17 cellular contexts compared by ENCODE assay signal in the genomic region with DNA sequence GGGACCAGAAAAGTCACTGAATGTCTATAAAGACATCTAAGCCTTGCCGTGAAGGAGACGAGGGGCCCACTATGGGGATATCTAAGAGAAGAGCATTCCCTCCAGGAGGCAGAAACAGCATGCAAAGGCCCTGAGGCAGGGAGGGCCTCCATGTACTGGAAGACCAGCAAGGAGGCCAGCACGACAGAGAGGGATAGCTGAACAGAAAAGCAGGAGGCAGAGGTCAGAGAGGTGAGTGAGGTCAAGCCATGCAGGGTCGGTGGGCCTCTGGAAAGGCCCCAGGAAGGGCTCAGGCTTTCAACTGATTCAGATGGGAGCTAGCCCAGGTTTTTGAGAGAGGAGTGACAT. TPM values are rescaled to one million over a fixed set of nuclear protein-coding genes. Genes with fewer than 3 reads are reported as not detected.
A peak's percentile ranks its signal among the peaks of the same experiment; 100 is the strongest.
DNase-seq lines count a peak whose midpoint lies in the region; ATAC-seq and TF ChIP-seq lines count a peak whose summit lies in the region.
"Had no signal": no experiment of that assay in that cellular context is flagged by ENCODE, and none has a peak within 500 bp of the region (broad histone marks: within the 10 kb centered on the region; RNA-seq: fewer than 3 reads in every experiment).

No MANE protein-coding gene starts in this region.

- intact Hi-C loops in natural killer cell (cut with micrococcal nuclease): no loop called here
- intact Hi-C loops in activated CD8-positive, alpha-beta T cell treated with anti-CD3 and anti-CD28 coated beads for 36 hours (cut with micrococcal nuclease): no loop called here
- intact Hi-C loops in upper lobe of right lung (cut with DNase I): no loop called here

- H3K4me1 ChIP-seq in effector memory CD4-positive, alpha-beta T cell (ENCODE audit: control insufficient read depth, insufficient read depth, low read length, poor library complexity, severe bottlenecking): peaks cover 37% of the 10 kb centered on the region
- H3K4me1 ChIP-seq in upper lobe of right lung: peaks cover 7% of the 10 kb centered on the region
- H3K4me1 ChIP-seq: colonic mucosa had no signal

- no peak overlapping the region for H3K4me3 ChIP-seq in effector memory CD4-positive, alpha-beta T cell (ENCODE audit: insufficient read depth, low read depth, low read length, poor library complexity, severe bottlenecking)
- no peak overlapping the region for H3K4me3 ChIP-seq in upper lobe of right lung
- H3K4me3 ChIP-seq: colonic mucosa, hepatocyte had no signal

- H3K36me3 Mint-ChIP-seq in natural killer cell treated with Interleukin-12 subunit alpha and Interleukin-12 subunit beta and Interleukin-15 and Interleukin-18, amount 100 ng/mL, for 72 hours: no peaks in the 10 kb centered on the region
- no peaks in the 10 kb centered on the region for H3K36me3 Mint-ChIP-seq in natural killer cell
- peaks cover 67% of the 10 kb centered on the region for H3K36me3 Mint-ChIP-seq in activated CD8-positive, alpha-beta T cell treated with anti-CD3 and anti-CD28 coated beads for 36 hours (ENCODE audit: low read depth)
- H3K36me3 Mint-ChIP-seq: brain had no signal

- no peaks in the 10 kb centered on the region for H3K9me3 Mint-ChIP-seq in natural killer cell treated with Interleukin-12 subunit alpha and Interleukin-12 subunit beta and Interleukin-15 and Interleukin-18, amount 100 ng/mL, for 72 hours
- no peaks in the 10 kb centered on the region for H3K9me3 Mint-ChIP-seq in natural killer cell
- peaks cover 3% of the 10 kb centered on the region for H3K9me3 Mint-ChIP-seq in activated CD8-positive, alpha-beta T cell treated with anti-CD3 and anti-CD28 coated beads for 36 hours
- H3K9me3 Mint-ChIP-seq: H9 had no signal

- DNase-seq in natural killer cell treated with Interleukin-12 subunit alpha and Interleukin-12 subunit beta and Interleukin-15 and Interleukin-18, amount 100 ng/mL, for 72 hours (ENCODE audit: low spot score): peak; percentile 23
- DNase-seq in natural killer cell: no peak
- no peak for DNase-seq in activated CD8-positive, alpha-beta T cell treated with anti-CD3 and anti-CD28 coated beads for 36 hours
- no peak for DNase-seq in effector memory CD4-positive, alpha-beta T cell
- no peak for DNase-seq in epidermal melanocyte (ENCODE audit: insufficient read length, low spot score)
- no peak for DNase-seq in upper lobe of right lung
- DNase-seq: Caco-2; colonic mucosa; KG1; NCI-H187; SHP77; stimulated activated CD4-positive, alpha-beta T cell treated with anti-CD3 and anti-CD28 coated beads, Interleukin-4, amount 100 ng/mL, for 1 hour; WERI-Rb-1 had no signal

- ATAC-seq in natural killer cell treated with Interleukin-12 subunit alpha and Interleukin-12 subunit beta and Interleukin-15 and Interleukin-18, amount 100 ng/mL, for 72 hours: no peak
- no peak for ATAC-seq in natural killer cell
- peak; percentile 8 for ATAC-seq in activated CD8-positive, alpha-beta T cell treated with anti-CD3 and anti-CD28 coated beads for 36 hours
- ATAC-seq in GM21381 (IDR thresholded peaks at IDR 0.05; ENCODE audit: unreplicated experiment): no peak
- ATAC-seq in upper lobe of right lung: no peak

- peaks cover 14 to 20% of the 10 kb centered on the region in 2 donors for H3K4me1 Mint-ChIP-seq in natural killer cell treated with Interleukin-12 subunit alpha and Interleukin-12 subunit beta and Interleukin-15 and Interleukin-18, amount 100 ng/mL, for 72 hours (ENCODE audit: low read depth in 2 of 2)
- H3K4me1 Mint-ChIP-seq in natural killer cell: peaks cover 3 to 12% of the 10 kb centered on the region in 2 donors
- H3K4me1 Mint-ChIP-seq in activated CD8-positive, alpha-beta T cell treated with anti-CD3 and anti-CD28 coated beads for 36 hours (ENCODE audit: low read depth): peaks cover 72% of the 10 kb centered on the region

- no peaks in the 10 kb centered on the region for H3K27me3 ChIP-seq in effector memory CD4-positive, alpha-beta T cell (replicated peaks; ENCODE audit: control insufficient read depth, insufficient read depth, low read length, poor library complexity, severe bottlenecking)
- no peaks in the 10 kb centered on the region for H3K27me3 ChIP-seq in upper lobe of right lung
- H3K27me3 ChIP-seq: colonic mucosa had no signal

- H3K36me3 ChIP-seq in effector memory CD4-positive, alpha-beta T cell (ENCODE audit: control insufficient read depth, insufficient read depth, low read length): peaks cover 3% of the 10 kb centered on the region
- no peaks in the 10 kb centered on the region for H3K36me3 ChIP-seq in upper lobe of right lung
- H3K36me3 ChIP-seq: colonic mucosa, WERI-Rb-1 had no signal

- POLR2A ChIA-PET in activated CD8-positive, alpha-beta T cell treated with anti-CD3 and anti-CD28 coated beads for 36 hours (lab: Charles Lee): interaction anchor here (1.7 to 3.0 kb wide), 4 partner anchors 13 to 94 kb away, joined by 5 to 14 read pairs (median 11); a partner anchor contains a TSS

- H3K4me3 Mint-ChIP-seq in natural killer cell treated with Interleukin-12 subunit alpha and Interleukin-12 subunit beta and Interleukin-15 and Interleukin-18, amount 100 ng/mL, for 72 hours: no peak overlapping the region
- no peak overlapping the region for H3K4me3 Mint-ChIP-seq in natural killer cell
- peak overlapping the region; percentile 37 for H3K4me3 Mint-ChIP-seq in activated CD8-positive, alpha-beta T cell treated with anti-CD3 and anti-CD28 coated beads for 36 hours
- H3K4me3 Mint-ChIP-seq: brain, H9 had no signal

- H3K27ac ChIP-seq in effector memory CD4-positive, alpha-beta T cell (ENCODE audit: insufficient read depth, low read length, poor library complexity, severe bottlenecking): peak overlapping the region; percentile 34
- H3K27ac ChIP-seq in upper lobe of right lung: no peak overlapping the region
- H3K27ac ChIP-seq: colonic mucosa, hepatocyte, WERI-Rb-1 had no signal

- CTCF ChIA-PET in activated CD8-positive, alpha-beta T cell treated with anti-CD3 and anti-CD28 coated beads for 36 hours (lab: Charles Lee): interaction anchor here (1.0 to 4.2 kb wide), 4 partner anchors 14 to 134 kb away, joined by 4 to 33 read pairs (median 8); no protein-coding TSS in a partner anchor

- TF ChIP-seq CTCF in natural killer cell (IDR thresholded peaks at IDR 0.05): no peak
- no peak for TF ChIP-seq CTCF in activated CD8-positive, alpha-beta T cell treated with anti-CD3 and anti-CD28 coated beads for 36 hours (IDR thresholded peaks at IDR 0.05)
- no peak for TF ChIP-seq CTCF in upper lobe of right lung (IDR thresholded peaks at IDR 0.05)

- H3K27ac Mint-ChIP-seq in natural killer cell treated with Interleukin-12 subunit alpha and Interleukin-12 subunit beta and Interleukin-15 and Interleukin-18, amount 100 ng/mL, for 72 hours: peak overlapping the region; percentile 1 to 57
- H3K27ac Mint-ChIP-seq in natural killer cell: peak overlapping the region in 1 of 2 donors; percentile 40
- peak overlapping the region; percentile 94 for H3K27ac Mint-ChIP-seq in activated CD8-positive, alpha-beta T cell treated with anti-CD3 and anti-CD28 coated beads for 36 hours
- H3K27ac Mint-ChIP-seq: brain, H9 had no signal

- H3K9me3 ChIP-seq in effector memory CD4-positive, alpha-beta T cell (ENCODE audit: control insufficient read depth, low read length): no peaks in the 10 kb centered on the region
- H3K9me3 ChIP-seq in upper lobe of right lung: no peaks in the 10 kb centered on the region
- H3K9me3 ChIP-seq: Caco-2, colonic mucosa had no signal

- peaks cover 13 to 24% of the 10 kb centered on the region in 2 donors for H3K27me3 Mint-ChIP-seq in natural killer cell treated with Interleukin-12 subunit alpha and Interleukin-12 subunit beta and Interleukin-15 and Interleukin-18, amount 100 ng/mL, for 72 hours
- peaks cover 8 to 18% of the 10 kb centered on the region in 2 donors for H3K27me3 Mint-ChIP-seq in natural killer cell (ENCODE audit: low read depth in 2 of 2)
- no peaks in the 10 kb centered on the region for H3K27me3 Mint-ChIP-seq in activated CD8-positive, alpha-beta T cell treated with anti-CD3 and anti-CD28 coated beads for 36 hours

RNA-seq across cellular contexts. Expression of a gene that starts 5.7 kb away (rescaled TPM):
- 10 to 100 TPM in 1 of 2 donors, 1 to 10 TPM in 1; 6.6 to 18.3 TPM for total RNA-seq in natural killer cell treated with Interleukin-12 subunit alpha and Interleukin-12 subunit beta and Interleukin-15 and Interleukin-18, amount 100 ng/mL, for 72 hours
- total RNA-seq in natural killer cell (1 to 10 TPM; 1.4 to 6.3 (median 6.3) TPM), upper lobe of right lung (6.5 TPM)
- 10 to 100 TPM; 56.3 to 56.4 TPM for total RNA-seq in activated CD8-positive, alpha-beta T cell treated with anti-CD3 and anti-CD28 coated beads for 36 hours

RNA-seq across cellular contexts. Expression of a gene that starts 30.3 kb away (rescaled TPM):
- total RNA-seq in natural killer cell treated with Interleukin-12 subunit alpha and Interleukin-12 subunit beta and Interleukin-15 and Interleukin-18, amount 100 ng/mL, for 72 hours: 1,000 to 10,000 TPM; 1,502 to 3,073 TPM
- 1,000 to 10,000 TPM; 1,247 to 1,683 (median 1,557) TPM for total RNA-seq in natural killer cell
- 1,000 to 10,000 TPM; 2,035 to 2,060 TPM for total RNA-seq in activated CD8-positive, alpha-beta T cell treated with anti-CD3 and anti-CD28 coated beads for 36 hours
- 1,558 TPM for total RNA-seq in upper lobe of right lung
